7 cellular contexts compared by ENCODE assay signal in genomic region chr9:129798973-129799372, GRCh38. TPM values are rescaled to one million over a fixed set of nuclear protein-coding genes. Genes with fewer than 3 reads are reported as not detected.
"Had no signal": no experiment of that assay in that cellular context is flagged by ENCODE, and none has a peak within 500 bp of the region (broad histone marks: within the 10 kb centered on the region; RNA-seq: fewer than 3 reads in every experiment).

No MANE protein-coding gene starts in this region.

- H3K4me3 ChIP-seq: HAP-1, K562 had no signal

- DNase-seq: GOT3, H7, HFFc6, KG1 had no signal

- H3K9me3 Mint-ChIP-seq: HFFc6 had no signal

- H3K27ac Mint-ChIP-seq: HFFc6 had no signal

- H3K4me3 Mint-ChIP-seq: HFFc6 had no signal

- ATAC-seq: HCT116, K562 had no signal

- H3K36me3 ChIP-seq: HAP-1 had no signal

- H3K9me3 ChIP-seq: HAP-1 had no signal

RNA-seq across cellular contexts. Expression of gene PTGES, which starts 46.1 kb away (rescaled TPM):
- total RNA-seq: K562 had no signal
